Comparison of ENCODE assay signal across 10 cellular contexts in genomic region chr14:56341766-56342418, GRCh38.
DNase-seq lines count a peak whose midpoint lies in the region; ATAC-seq, FAIRE-seq and TF ChIP-seq lines count a peak whose summit lies in the region.
"Had no signal": no experiment of that assay in that cellular context is flagged by ENCODE, and none has a peak within 500 bp of the region (broad histone marks: within the 10 kb centered on the region; RNA-seq: fewer than 3 reads in every experiment).

No MANE protein-coding gene starts in this region.

- H3K9me3 ChIP-seq in liver (ENCODE audit: control insufficient read depth in 4 of 4, low read length in 3 of 4) (no peaks in the 10 kb centered on the region), HepG2 (ENCODE audit: low read length) (no peaks in the 10 kb centered on the region), SJSA1 (replicated peaks) (no peaks in the 10 kb centered on the region), aorta (ENCODE audit: control insufficient read depth, low read length) (no peaks in the 10 kb centered on the region), body of pancreas (no peaks in the 10 kb centered on the region)

- DNase-seq in HepG2 (ENCODE audit: low spot score) = no peak
- no peak for DNase-seq in SJSA1 (ENCODE audit: low read depth in 1 of 2, low spot score in 2 of 2)
- peak; percentile 21 for DNase-seq in left kidney (ENCODE audit: low read depth, low spot score)
- no peak for DNase-seq in aorta
- DNase-seq in KG1 (lab: John Stamatoyannopoulos, UW) = no peak
- DNase-seq in body of pancreas = no peak
- DNase-seq in HEK293T (ENCODE audit: extremely low spot score) = no peak
- DNase-seq: activated CD4-positive, alpha-beta memory T cell treated with anti-CD3 and anti-CD28 coated beads, Interleukin-2, amount 10 ng/mL, durations not matched to agents 7 days and 5 days; natural killer cell had no signal

- H3K4me3 ChIP-seq in liver (ENCODE audit: low read depth in 1 of 3, low read length in 3 of 3) (no peak overlapping the region), HepG2 (replicated peaks in 1 of 3; ENCODE audit: insufficient read depth in 1 of 3, low read depth in 2 of 3, low read length in 3 of 3) (no peak overlapping the region), SJSA1 (no peak overlapping the region), aorta (ENCODE audit: low read length in 2 of 2) (no peak overlapping the region), body of pancreas (no peak overlapping the region)

- CTCF ChIA-PET in HepG2 (lab: Yijun Ruan, JAX; ENCODE audit: low intra/inter-chr PET ratio, low total read pairs) = no interaction called here
- CTCF ChIA-PET in HEK293T (lab: Yijun Ruan, JAX) = interaction anchor here (2.4 kb wide), 1 partner anchor 610 kb away, joined by 13 read pairs; no protein-coding TSS in a partner anchor

- TF ChIP-seq EP300 in HepG2 (IDR thresholded peaks at IDR 0.05; ENCODE audit: low read depth in 2 of 2, low read length in 2 of 2) (no peak), HepG2 (CRISPR knock-in tag; IDR thresholded peaks at IDR 0.05; ENCODE audit: borderline replicate concordance) (no peak)

- H4K20me1 ChIP-seq in HepG2 (ENCODE audit: insufficient read depth, low read length) = no peaks in the 10 kb centered on the region

- H3K36me3 ChIP-seq in liver (ENCODE audit: control insufficient read depth in 4 of 4, insufficient read depth in 3 of 4, low read depth in 1 of 4, low read length in 3 of 4) (no peaks in the 10 kb centered on the region), HepG2 (replicated peaks in 1 of 2; ENCODE audit: control insufficient read depth in 1 of 2, insufficient read depth in 2 of 2, low read length in 2 of 2) (no peaks in the 10 kb centered on the region), SJSA1 (no peaks in the 10 kb centered on the region), aorta (ENCODE audit: control insufficient read depth in 1 of 2, insufficient read depth in 2 of 2, low read length in 1 of 2) (no peaks in the 10 kb centered on the region), body of pancreas (replicated peaks in 1 of 2; ENCODE audit: insufficient read depth in 1 of 2, low read depth in 2 of 2) (no peaks in the 10 kb centered on the region)

- H2AFZ ChIP-seq in HepG2 (ENCODE audit: low read length) = no peak overlapping the region

- no peak overlapping the region for H3K4me2 ChIP-seq in HepG2 (ENCODE audit: low read depth, low read length)

- H3K9ac ChIP-seq in liver (ENCODE audit: low read depth in 1 of 2, low read length in 2 of 2) = no peak overlapping the region
- H3K9ac ChIP-seq in HepG2 (ENCODE audit: insufficient read depth, low read depth, low read length) = no peak overlapping the region

- no peak for ATAC-seq in HepG2
- ATAC-seq in aorta (ENCODE audit: low FRiP score) = peak; percentile 37
- no peak for ATAC-seq in body of pancreas

- intact Hi-C loops in HepG2 (cut with micrococcal nuclease; ENCODE audit: unreplicated experiment) (loop anchor here (2.0 to 10.0 kb wide), 3 partner anchors 607 to 905 kb away; no protein-coding TSS in a partner anchor), aorta (cut with DNase I) (loop anchor here in 1 of 2 donors (5.0 kb wide), 3 partner anchors 35 to 225 kb away; partner anchors contain the start of gene PELI2), body of pancreas (cut with DNase I) (no loop called here)

- no peak for FAIRE-seq in HepG2 (lab: Jason Lieb, UNC)

- TF ChIP-seq CTCF in liver (IDR thresholded peaks at IDR 0.05; ENCODE audit: low read depth, low read length, missing input control) = no peak
- TF ChIP-seq CTCF in HepG2 (CRISPR knock-in tag; IDR thresholded peaks at IDR 0.05) = no peak
- TF ChIP-seq CTCF in body of pancreas (IDR thresholded peaks at IDR 0.05) = no peak

- H3K27me3 ChIP-seq in liver (ENCODE audit: control insufficient read depth in 4 of 4, insufficient read depth in 4 of 4, low read length in 3 of 4) (no peaks in the 10 kb centered on the region), HepG2 (ENCODE audit: control insufficient read depth in 1 of 2, insufficient read depth in 2 of 2, low read length in 2 of 2) (peaks cover 0 to 5% of the 10 kb centered on the region in 2 experiments; a peak in 3 of 5 replicates), SJSA1 (replicated peaks) (no peaks in the 10 kb centered on the region), aorta (ENCODE audit: control insufficient read depth in 1 of 2, insufficient read depth in 2 of 2, low read length in 1 of 2) (no peaks in the 10 kb centered on the region), body of pancreas (no peaks in the 10 kb centered on the region)

- peaks cover 0 to 4% (median 0%) of the 10 kb centered on the region in 4 donors for H3K4me1 ChIP-seq in liver (ENCODE audit: control insufficient read depth in 4 of 4, insufficient read depth in 4 of 4, low read length in 3 of 4)
- H3K4me1 ChIP-seq in HepG2 (ENCODE audit: insufficient read depth, low read length) = no peaks in the 10 kb centered on the region
- peaks cover 39% of the 10 kb centered on the region for H3K4me1 ChIP-seq in SJSA1 (replicated peaks)
- H3K4me1 ChIP-seq in aorta (ENCODE audit: control insufficient read depth in 1 of 2, insufficient read depth in 2 of 2, low read length in 2 of 2) = peaks cover 2 to 8% of the 10 kb centered on the region in 2 donors
- no peaks in the 10 kb centered on the region for H3K4me1 ChIP-seq in body of pancreas

- TF ChIP-seq POLR2A in HepG2 (IDR thresholded peaks at IDR 0.05; ENCODE audit: insufficient read depth in 1 of 2, low read depth in 2 of 2, low read length in 2 of 2) (no peak), body of pancreas (IDR thresholded peaks at IDR 0.05) (no peak)

- no TSS peak for BruUV-seq in HepG2 (replicated peaks; lab: Mats Ljungman, UMichigan)

- no peaks in the 10 kb centered on the region for H3K79me2 ChIP-seq in HepG2 (ENCODE audit: insufficient read depth, low read length)

- 63% methylated on average over 7 of the region's 7 CpGs for WGBS in liver
- WGBS in HepG2 (ENCODE audit: low lambda C conversion rate) = under 1% methylated on average over 7 of the region's 7 CpGs
- WGBS in aorta, 2 donors = 1 to 4% methylated on average over 7 of the region's 7 CpGs
- 62 to 81% methylated on average over 7 of the region's 7 CpGs for WGBS in body of pancreas, 2 donors

- POLR2A ChIA-PET in HepG2 (lab: Yijun Ruan, JAX) = no interaction called here
- POLR2A ChIA-PET in HEK293T (lab: Yijun Ruan, JAX) = no interaction called here

- in situ Hi-C loops in HepG2 (cut with HindIII; ENCODE audit: extremely low pct_ligation_motif_present, low pct_unique_long_range_greater_than_20kb) = loop anchor here (25.0 kb wide), 1 partner anchor 630 kb away; no protein-coding TSS in a partner anchor

- TF ChIP-seq RAD21 in liver (IDR thresholded peaks at IDR 0.05) = no peak
- no peak for TF ChIP-seq RAD21 in HepG2 (CRISPR knock-in tag; IDR thresholded peaks at IDR 0.05)

- H3K27ac ChIP-seq in liver (ENCODE audit: low read depth in 1 of 2, low read length in 2 of 2) (peak overlapping the region; percentile 10 to 11), HepG2 (ENCODE audit: extremely low read length, insufficient read depth, low read length) (no peak overlapping the region), SJSA1 (0 out of 2 replicates have a peak overlapping the region, but pooled peaks have one; percentile 21), aorta (ENCODE audit: low read depth in 1 of 2, low read length in 2 of 2) (peak overlapping the region; percentile 39 to 78), body of pancreas (no peak overlapping the region)

TF ChIP-seq in liver, 16 proteins besides CTCF, POLR2A, EP300 and RAD21 (continues in another document):
- TF ChIP-seq ATF3 (IDR thresholded peaks at IDR 0.05) (no peak), NR2F2 (IDR thresholded peaks at IDR 0.05) (no peak), SP1 (IDR thresholded peaks at IDR 0.05) (no peak), YY1 (IDR thresholded peaks at IDR 0.05) (no peak), HNF4G (IDR thresholded peaks at IDR 0.05) (no peak), EGR1 (IDR thresholded peaks at IDR 0.05; ENCODE audit: low read depth in 2 of 2) (no peak)

TF ChIP-seq in HepG2, 621 proteins besides CTCF, POLR2A, EP300 and RAD21 (continues in another document):
- TF ChIP-seq ZNF354B (CRISPR knock-in tag; IDR thresholded peaks at IDR 0.05) (no peak), ZFP90 (CRISPR knock-in tag; IDR thresholded peaks at IDR 0.05; ENCODE audit: borderline replicate concordance) (no peak), CCDC6 (CRISPR knock-in tag; IDR thresholded peaks at IDR 0.05) (no peak), ZNF619 (CRISPR knock-in tag; IDR thresholded peaks at IDR 0.05) (no peak), NFYB (CRISPR knock-in tag; IDR thresholded peaks at IDR 0.05) (no peak), ERF (CRISPR knock-in tag; IDR thresholded peaks at IDR 0.05) (no peak)

TF ChIP-seq in HEK293T, 16 proteins besides CTCF, POLR2A, EP300 and RAD21:
- no peak for TF ChIP-seq ZNF384 (IDR thresholded peaks at IDR 0.05)
- no peak for TF ChIP-seq NFRKB (IDR thresholded peaks at IDR 0.05)
- TF ChIP-seq PKNOX1 (IDR thresholded peaks at IDR 0.05) = no peak
- no peak for TF ChIP-seq FOXK2 (IDR thresholded peaks at IDR 0.05)

Comparison
In these comparisons a context has a peak if more than half of its experiments do, and no peak if none do; other contexts are left out.
1. H3K27ac ChIP-seq: peak in liver (2 of 2), SJSA1 (single experiment) and aorta (2 of 2); none in HepG2 (single experiment) and body of pancreas (0 of 4).